Comparison of ENCODE assay signal across 8 cellular contexts in the genomic region with DNA sequence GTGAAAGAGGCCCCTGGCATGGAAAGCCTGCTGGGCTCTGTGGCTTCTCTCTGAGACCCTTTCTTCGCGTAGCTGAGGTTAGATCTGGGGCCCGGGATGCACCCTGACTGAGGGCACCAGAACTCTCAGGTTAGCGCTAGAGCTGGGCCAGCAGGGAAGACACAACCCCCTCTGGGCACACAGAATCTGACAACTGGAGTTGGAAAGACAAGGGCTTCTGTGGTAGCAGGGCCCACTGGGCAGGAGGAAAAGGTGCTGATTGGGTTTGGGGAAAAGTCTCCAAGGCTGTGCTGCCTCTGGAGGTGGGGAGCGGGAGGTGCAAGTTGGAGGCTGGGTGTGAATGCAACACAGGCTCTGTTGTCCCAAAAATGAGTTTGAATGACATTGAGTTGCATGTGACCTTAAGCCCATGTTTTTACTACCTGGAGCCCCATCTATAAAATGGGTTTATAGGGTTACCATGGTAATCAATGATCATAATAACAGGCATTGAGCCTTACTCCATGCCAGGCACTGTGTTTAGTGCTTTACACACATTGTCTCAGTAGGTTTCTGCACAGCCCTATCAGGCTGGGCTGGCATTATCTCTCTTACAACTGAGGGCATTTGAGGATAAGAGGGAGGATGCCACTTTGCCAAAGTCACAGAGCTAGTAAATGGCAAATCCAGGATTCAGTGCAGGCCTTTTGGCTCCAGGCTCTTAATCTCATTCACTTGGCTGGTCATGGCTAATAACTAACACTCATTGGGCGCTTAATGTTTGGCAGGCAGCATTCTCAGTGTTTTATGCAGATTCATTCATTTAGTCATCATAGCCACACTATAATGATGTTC. TPM values are rescaled to one million over a fixed set of nuclear protein-coding genes. Genes with fewer than 3 reads are reported as not detected.
A peak's percentile ranks its signal among the peaks of the same experiment; 100 is the strongest.
DNase-seq lines count a peak whose midpoint lies in the region; ATAC-seq and TF ChIP-seq lines count a peak whose summit lies in the region.

No MANE protein-coding gene starts in this region.

- CTCF ChIA-PET in activated CD4-positive, alpha-beta T cell treated with anti-CD3 and anti-CD28 coated beads for 36 hours (lab: Charles Lee) = interaction anchor here (0.6 to 1.9 kb wide), 8 partner anchors 16 to 121 kb away, joined by 3 to 5 read pairs (median 3); a partner anchor contains a TSS
- CTCF ChIA-PET in PC-3 (lab: Charles Lee) = interaction anchor here (1.1 kb wide), 1 partner anchor 9 kb away, joined by 3 read pairs; no protein-coding TSS in a partner anchor

- no peaks in the 10 kb centered on the region for H3K79me2 ChIP-seq in PC-3 (ENCODE audit: low read length)

- intact Hi-C loops in activated CD4-positive, alpha-beta T cell treated with anti-CD3 and anti-CD28 coated beads for 36 hours (cut with DNase I, micrococcal nuclease) = no loop called here
- intact Hi-C loops in PC-3 (cut with micrococcal nuclease) (no loop called here), sciatic nerve (cut with DNase I) (loop anchor here (10.0 kb wide), 1 partner anchor 121 kb away; no protein-coding TSS in a partner anchor)

- no peaks in the 10 kb centered on the region for H3K9me3 Mint-ChIP-seq in activated CD4-positive, alpha-beta T cell treated with anti-CD3 and anti-CD28 coated beads for 36 hours (ENCODE audit: low read depth)

- no peak overlapping the region for H3K9ac ChIP-seq in PC-3 (ENCODE audit: low read length)

- H4K20me1 ChIP-seq in PC-3 (ENCODE audit: low read length) = no peaks in the 10 kb centered on the region

- no peaks in the 10 kb centered on the region for H3K4me1 ChIP-seq in PC-3 (ENCODE audit: insufficient read depth, low read length)

- no peak overlapping the region for H3K27ac Mint-ChIP-seq in activated CD4-positive, alpha-beta T cell treated with anti-CD3 and anti-CD28 coated beads for 36 hours

- POLR2A ChIA-PET in activated CD4-positive, alpha-beta T cell treated with anti-CD3 and anti-CD28 coated beads for 36 hours (lab: Charles Lee) = no interaction called here
- POLR2A ChIA-PET in PC-3 (lab: Charles Lee; ENCODE audit: unreplicated experiment) = no interaction called here

- H3K36me3 ChIP-seq in PC-3 (ENCODE audit: low read depth, low read length) = no peaks in the 10 kb centered on the region

- H3K4me2 ChIP-seq in PC-3 (ENCODE audit: low read length) = no peak overlapping the region

- H3K4me3 ChIP-seq in PC-3 (ENCODE audit: low read length) (no peak overlapping the region), epithelial cell of proximal tubule (ENCODE audit: low read depth, low read length) (no peak overlapping the region)

- no peaks in the 10 kb centered on the region for H3K27me3 Mint-ChIP-seq in activated CD4-positive, alpha-beta T cell treated with anti-CD3 and anti-CD28 coated beads for 36 hours

- H3K9me3 ChIP-seq in PC-3 (ENCODE audit: low read length) = no peaks in the 10 kb centered on the region

- no TSS peak for BruUV-seq in PC-3 (replicated peaks; lab: Mats Ljungman, UMichigan)

- peak; percentile 64 for DNase-seq in activated CD4-positive, alpha-beta T cell treated with anti-CD3 and anti-CD28 coated beads for 36 hours
- DNase-seq in activated CD4-positive, alpha-beta T cell treated with anti-CD3 and anti-CD28 coated beads, Interleukin-2, amount 50 U/mL, for 1 hour = no peak
- no peak for DNase-seq in PC-3
- no peak for DNase-seq in epithelial cell of proximal tubule (ENCODE audit: low read depth)
- peak; percentile 54 for DNase-seq in sciatic nerve (ENCODE audit: low spot score)
- no peak for DNase-seq in retina
- no peak for DNase-seq in SIG-M5 (lab: John Stamatoyannopoulos, UW)

- peak; percentile 85 for ATAC-seq in activated CD4-positive, alpha-beta T cell treated with anti-CD3 and anti-CD28 coated beads for 36 hours
- ATAC-seq in PC-3 (peak; percentile 54), sciatic nerve (peak; percentile 51), GM18907 (IDR thresholded peaks at IDR 0.05; ENCODE audit: unreplicated experiment) (no peak)

- H3K27me3 ChIP-seq in PC-3 (ENCODE audit: low read length) = no peaks in the 10 kb centered on the region

- no peaks in the 10 kb centered on the region for H3F3A ChIP-seq in PC-3 (ENCODE audit: low read length, unreplicated experiment)

- peaks cover 9% of the 10 kb centered on the region for H3K4me1 Mint-ChIP-seq in activated CD4-positive, alpha-beta T cell treated with anti-CD3 and anti-CD28 coated beads for 36 hours

- H2AFZ ChIP-seq in PC-3 (ENCODE audit: low read length) = no peak overlapping the region

- H3K36me3 Mint-ChIP-seq in activated CD4-positive, alpha-beta T cell treated with anti-CD3 and anti-CD28 coated beads for 36 hours (ENCODE audit: low read depth) = no peaks in the 10 kb centered on the region

- peak; percentile 56; the same call in 1 of the 2 replicates for TF ChIP-seq CTCF in PC-3 (conservative IDR thresholded peaks at IDR 0.05; ENCODE audit: low read depth, low read length)
- peak; percentile 59 for TF ChIP-seq CTCF in epithelial cell of proximal tubule (conservative IDR thresholded peaks at IDR 0.05; ENCODE audit: low read depth, low read length)

- no peak overlapping the region for H3K4me3 Mint-ChIP-seq in activated CD4-positive, alpha-beta T cell treated with anti-CD3 and anti-CD28 coated beads for 36 hours

- no peaks in the 10 kb centered on the region for H3K9me2 ChIP-seq in PC-3 (replicated peaks; ENCODE audit: low read length)

- no peak overlapping the region for H3K27ac ChIP-seq in PC-3 (ENCODE audit: low read length)

RNA-seq across cellular contexts. Expression of a gene that starts 9.5 kb away (rescaled TPM):
- total RNA-seq in activated CD4-positive, alpha-beta T cell treated with anti-CD3 and anti-CD28 coated beads for 36 hours = 10 to 100 TPM; 40.2 to 45.6 TPM
- total RNA-seq in PC-3 (2014; rRNA removed) (164 and 297 TPM in 2 replicates), epithelial cell of proximal tubule (57.6 and 67.7 TPM in 2 replicates), sciatic nerve (680 TPM)

RNA-seq across cellular contexts. Expression of a gene that starts 16.1 kb away (rescaled TPM):
- 100 to 1,000 TPM; 245 to 322 TPM for total RNA-seq in activated CD4-positive, alpha-beta T cell treated with anti-CD3 and anti-CD28 coated beads for 36 hours
- total RNA-seq in PC-3 (2014; rRNA removed) (97.1 and 104 TPM in 2 replicates), epithelial cell of proximal tubule (198 and 206 TPM in 2 replicates), sciatic nerve (1.4 TPM)

Comparison
In these comparisons a context has a peak if more than half of its experiments do, and no peak if none do; other contexts are left out.
1. DNase-seq: peak in activated CD4-positive, alpha-beta T cell treated with anti-CD3 and anti-CD28 coated beads for 36 hours (single experiment) and sciatic nerve (single experiment); none in activated CD4-positive, alpha-beta T cell treated with anti-CD3 and anti-CD28 coated beads, Interleukin-2, amount 50 U/mL, for 1 hour (single experiment), PC-3 (single experiment), epithelial cell of proximal tubule (single experiment), retina (single experiment) and SIG-M5 (single experiment).
2. RNA of a gene that starts 16.1 kb away (total RNA-seq): 245 to 322 TPM in activated CD4-positive, alpha-beta T cell treated with anti-CD3 and anti-CD28 coated beads for 36 hours, 198 to 206 TPM in epithelial cell of proximal tubule and 97.1 to 104 TPM in PC-3; 1.4 TPM in sciatic nerve (single experiment); every median in the first group is over 10 times any median in the second.